In the genomic region with DNA sequence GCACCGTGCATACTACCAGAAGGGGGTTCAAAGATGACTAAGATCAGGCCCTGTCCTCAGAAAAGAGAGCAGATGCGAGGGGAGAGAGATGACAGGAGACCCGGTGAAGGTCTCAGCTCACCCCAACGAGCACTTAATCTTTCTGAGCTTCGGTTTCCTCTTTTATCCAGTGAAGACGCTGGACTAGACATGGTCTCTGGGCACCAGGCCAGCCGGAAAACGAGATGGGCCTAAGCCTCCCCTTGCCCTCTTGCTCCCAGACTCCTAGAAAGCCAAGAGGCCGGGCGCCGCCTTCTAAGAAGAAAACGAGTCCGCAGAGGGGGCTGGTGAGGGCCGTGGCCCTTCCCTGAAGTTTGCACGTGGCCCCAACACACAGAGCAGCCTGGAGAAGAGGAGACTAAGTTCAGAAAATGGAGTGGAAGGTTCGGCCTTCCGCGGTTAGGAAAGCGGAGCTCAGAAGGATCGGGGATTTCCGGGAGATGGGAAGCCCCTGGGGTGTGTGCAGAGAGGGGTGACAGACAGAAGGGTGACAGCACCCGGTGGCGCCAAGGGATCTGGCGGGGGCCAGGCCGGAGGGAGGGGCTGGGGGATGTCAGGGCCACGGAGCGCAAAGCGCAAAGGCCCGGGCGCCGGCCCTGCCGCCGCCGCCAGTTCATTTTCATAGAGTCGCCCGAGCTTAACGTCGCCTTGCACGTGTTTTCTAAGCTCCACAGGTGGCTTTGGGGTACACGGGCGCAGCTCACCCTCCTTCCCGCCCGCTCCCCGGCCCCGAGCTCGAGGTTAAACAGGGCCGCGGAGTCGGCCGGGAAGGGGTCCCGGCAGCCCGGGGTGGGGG, we compare ENCODE assay signal across 1 cellular context.
TF ChIP-seq lines count a peak whose summit lies in the region.

No MANE protein-coding gene starts in this region.

TF ChIP-seq in GM12878, 131 proteins besides CTCF, POLR2A, EP300 and RAD21:
- TF ChIP-seq TCF12 (IDR thresholded peaks at IDR 0.05; ENCODE audit: low read depth, low read length) (peak; percentile 20; the same call in 1 of the 2 replicates), CREB1 (IDR thresholded peaks at IDR 0.05; ENCODE audit: low read depth) (peak; percentile 75), ATF7 (IDR thresholded peaks at IDR 0.05; ENCODE audit: low read depth) (no peak), RB1 (IDR thresholded peaks at IDR 0.05; ENCODE audit: borderline replicate concordance) (peak; percentile 48; the same call in 1 of the 2 replicates), NR2F1 (conservative IDR thresholded peaks at IDR 0.05) (peak; percentile 41; the same call in 1 of the 2 replicates), MEF2B (IDR thresholded peaks at IDR 0.05; ENCODE audit: partially characterized antibody, poor library complexity, severe bottlenecking) (peak; percentile 34), RELA (IDR thresholded peaks at IDR 0.05; ENCODE audit: borderline replicate concordance, partially characterized antibody) (peak; percentile 85), NR2C1 (IDR thresholded peaks at IDR 0.05) (no peak), DPF2 (IDR thresholded peaks at IDR 0.05) (peak; percentile 32; the same call in 1 of the 2 replicates), TBL1XR1 (IDR thresholded peaks at IDR 0.05; ENCODE audit: low read depth, low read length) (0 out of 2 replicates have a peak, but pooled peaks have one; percentile 55), RUNX3 (IDR thresholded peaks at IDR 0.05; ENCODE audit: low read length) (peak; percentile 72), IKZF1 (conservative IDR thresholded peaks at IDR 0.05) (peak; percentile 68), BACH1 (IDR thresholded peaks at IDR 0.05; ENCODE audit: borderline replicate concordance) (no peak; the same call in 1 of the 2 replicates), HDGF (IDR thresholded peaks at IDR 0.05) (peak; percentile 54; the same call in 1 of the 2 replicates), MXI1 (IDR thresholded peaks at IDR 0.05; ENCODE audit: low read depth, low read length) (peak; percentile 81), GATAD2B (conservative IDR thresholded peaks at IDR 0.05; ENCODE audit: low read depth) (peak; percentile 27; the same call in 1 of the 2 replicates), NBN (IDR thresholded peaks at IDR 0.05) (peak; percentile 53), STAT3 (IDR thresholded peaks at IDR 0.05; ENCODE audit: low read depth, low read length) (no peak), LARP7 (IDR thresholded peaks at IDR 0.05) (0 out of 2 replicates have a peak, but pooled peaks have one; percentile 15), SMARCA5 (IDR thresholded peaks at IDR 0.05) (no peak), IKZF2 (IDR thresholded peaks at IDR 0.05) (peak; percentile 73; a peak in 3 of 4 replicates), JUNB (IDR thresholded peaks at IDR 0.05) (peak; percentile 32; the same call in 1 of the 2 replicates), BHLHE40 (IDR thresholded peaks at IDR 0.05; ENCODE audit: borderline replicate concordance in 1 of 2, low read depth in 2 of 2, low read length in 1 of 2) (peak; percentile 85 to 87), SIN3A (IDR thresholded peaks at IDR 0.05; ENCODE audit: low read depth, low read length) (peak; percentile 46; the same call in 1 of the 2 replicates), KAT2A (conservative IDR thresholded peaks at IDR 0.05; ENCODE audit: control insufficient read depth, low read depth, low read length) (no peak), MYC (IDR thresholded peaks at IDR 0.05; ENCODE audit: insufficient read depth, insufficient read length, insufficient replicate concordance, low read length, severe bottlenecking) (no peak), YY1 (IDR thresholded peaks at IDR 0.05; ENCODE audit: low read depth, low read length) (peak; percentile 53; the same call in 1 of the 2 replicates), TAF1 (IDR thresholded peaks at IDR 0.05; ENCODE audit: borderline replicate concordance, low read depth, low read length) (peak; percentile 56; the same call in 1 of the 2 replicates), EED (IDR thresholded peaks at IDR 0.05; ENCODE audit: low read depth) (peak; percentile 70), CREM (IDR thresholded peaks at IDR 0.05; ENCODE audit: low read depth) (0 out of 2 replicates have a peak, but pooled peaks have one; percentile 33)
- TF ChIP-seq, protein P1, sequence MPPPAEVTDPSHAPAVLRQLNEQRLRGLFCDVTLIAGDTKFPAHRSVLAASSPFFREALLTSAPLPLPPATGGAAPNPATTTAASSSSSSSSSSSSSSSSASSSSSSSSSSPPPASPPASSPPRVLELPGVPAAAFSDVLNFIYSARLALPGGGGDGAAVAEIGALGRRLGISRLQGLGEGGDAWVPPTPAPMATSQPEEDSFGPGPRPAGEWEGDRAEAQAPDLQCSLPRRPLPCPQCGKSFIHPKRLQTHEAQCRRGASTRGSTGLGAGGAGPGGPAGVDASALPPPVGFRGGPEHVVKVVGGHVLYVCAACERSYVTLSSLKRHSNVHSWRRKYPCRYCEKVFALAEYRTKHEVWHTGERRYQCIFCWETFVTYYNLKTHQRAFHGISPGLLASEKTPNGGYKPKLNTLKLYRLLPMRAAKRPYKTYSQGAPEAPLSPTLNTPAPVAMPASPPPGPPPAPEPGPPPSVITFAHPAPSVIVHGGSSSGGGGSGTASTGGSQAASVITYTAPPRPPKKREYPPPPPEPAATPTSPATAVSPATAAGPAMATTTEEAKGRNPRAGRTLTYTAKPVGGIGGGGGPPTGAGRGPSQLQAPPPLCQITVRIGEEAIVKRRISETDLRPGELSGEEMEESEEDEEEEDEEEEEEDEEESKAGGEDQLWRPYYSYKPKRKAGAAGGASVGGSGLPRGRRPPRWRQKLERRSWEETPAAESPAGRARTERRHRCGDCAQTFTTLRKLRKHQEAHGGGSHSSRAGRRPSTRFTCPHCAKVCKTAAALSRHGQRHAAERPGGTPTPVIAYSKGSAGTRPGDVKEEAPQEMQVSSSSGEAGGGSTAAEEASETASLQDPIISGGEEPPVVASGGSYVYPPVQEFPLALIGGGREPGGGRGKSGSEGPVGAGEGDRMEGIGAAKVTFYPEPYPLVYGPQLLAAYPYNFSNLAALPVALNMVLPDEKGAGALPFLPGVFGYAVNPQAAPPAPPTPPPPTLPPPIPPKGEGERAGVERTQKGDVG (CRISPR knock-in tag; IDR thresholded peaks at IDR 0.05): no peak
- TF ChIP-seq, protein P2, sequence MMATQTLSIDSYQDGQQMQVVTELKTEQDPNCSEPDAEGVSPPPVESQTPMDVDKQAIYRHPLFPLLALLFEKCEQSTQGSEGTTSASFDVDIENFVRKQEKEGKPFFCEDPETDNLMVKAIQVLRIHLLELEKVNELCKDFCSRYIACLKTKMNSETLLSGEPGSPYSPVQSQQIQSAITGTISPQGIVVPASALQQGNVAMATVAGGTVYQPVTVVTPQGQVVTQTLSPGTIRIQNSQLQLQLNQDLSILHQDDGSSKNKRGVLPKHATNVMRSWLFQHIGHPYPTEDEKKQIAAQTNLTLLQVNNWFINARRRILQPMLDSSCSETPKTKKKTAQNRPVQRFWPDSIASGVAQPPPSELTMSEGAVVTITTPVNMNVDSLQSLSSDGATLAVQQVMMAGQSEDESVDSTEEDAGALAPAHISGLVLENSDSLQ (IDR thresholded peaks at IDR 0.05): peak; percentile 79
- TF ChIP-seq, protein P3, sequence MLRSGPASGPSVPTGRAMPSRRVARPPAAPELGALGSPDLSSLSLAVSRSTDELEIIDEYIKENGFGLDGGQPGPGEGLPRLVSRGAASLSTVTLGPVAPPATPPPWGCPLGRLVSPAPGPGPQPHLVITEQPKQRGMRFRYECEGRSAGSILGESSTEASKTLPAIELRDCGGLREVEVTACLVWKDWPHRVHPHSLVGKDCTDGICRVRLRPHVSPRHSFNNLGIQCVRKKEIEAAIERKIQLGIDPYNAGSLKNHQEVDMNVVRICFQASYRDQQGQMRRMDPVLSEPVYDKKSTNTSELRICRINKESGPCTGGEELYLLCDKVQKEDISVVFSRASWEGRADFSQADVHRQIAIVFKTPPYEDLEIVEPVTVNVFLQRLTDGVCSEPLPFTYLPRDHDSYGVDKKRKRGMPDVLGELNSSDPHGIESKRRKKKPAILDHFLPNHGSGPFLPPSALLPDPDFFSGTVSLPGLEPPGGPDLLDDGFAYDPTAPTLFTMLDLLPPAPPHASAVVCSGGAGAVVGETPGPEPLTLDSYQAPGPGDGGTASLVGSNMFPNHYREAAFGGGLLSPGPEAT (IDR thresholded peaks at IDR 0.05; ENCODE audit: low read depth): peak; percentile 86
- TF ChIP-seq, protein P4, sequence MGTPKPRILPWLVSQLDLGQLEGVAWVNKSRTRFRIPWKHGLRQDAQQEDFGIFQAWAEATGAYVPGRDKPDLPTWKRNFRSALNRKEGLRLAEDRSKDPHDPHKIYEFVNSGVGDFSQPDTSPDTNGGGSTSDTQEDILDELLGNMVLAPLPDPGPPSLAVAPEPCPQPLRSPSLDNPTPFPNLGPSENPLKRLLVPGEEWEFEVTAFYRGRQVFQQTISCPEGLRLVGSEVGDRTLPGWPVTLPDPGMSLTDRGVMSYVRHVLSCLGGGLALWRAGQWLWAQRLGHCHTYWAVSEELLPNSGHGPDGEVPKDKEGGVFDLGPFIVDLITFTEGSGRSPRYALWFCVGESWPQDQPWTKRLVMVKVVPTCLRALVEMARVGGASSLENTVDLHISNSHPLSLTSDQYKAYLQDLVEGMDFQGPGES (IDR thresholded peaks at IDR 0.05): no peak
- TF ChIP-seq, protein P5, sequence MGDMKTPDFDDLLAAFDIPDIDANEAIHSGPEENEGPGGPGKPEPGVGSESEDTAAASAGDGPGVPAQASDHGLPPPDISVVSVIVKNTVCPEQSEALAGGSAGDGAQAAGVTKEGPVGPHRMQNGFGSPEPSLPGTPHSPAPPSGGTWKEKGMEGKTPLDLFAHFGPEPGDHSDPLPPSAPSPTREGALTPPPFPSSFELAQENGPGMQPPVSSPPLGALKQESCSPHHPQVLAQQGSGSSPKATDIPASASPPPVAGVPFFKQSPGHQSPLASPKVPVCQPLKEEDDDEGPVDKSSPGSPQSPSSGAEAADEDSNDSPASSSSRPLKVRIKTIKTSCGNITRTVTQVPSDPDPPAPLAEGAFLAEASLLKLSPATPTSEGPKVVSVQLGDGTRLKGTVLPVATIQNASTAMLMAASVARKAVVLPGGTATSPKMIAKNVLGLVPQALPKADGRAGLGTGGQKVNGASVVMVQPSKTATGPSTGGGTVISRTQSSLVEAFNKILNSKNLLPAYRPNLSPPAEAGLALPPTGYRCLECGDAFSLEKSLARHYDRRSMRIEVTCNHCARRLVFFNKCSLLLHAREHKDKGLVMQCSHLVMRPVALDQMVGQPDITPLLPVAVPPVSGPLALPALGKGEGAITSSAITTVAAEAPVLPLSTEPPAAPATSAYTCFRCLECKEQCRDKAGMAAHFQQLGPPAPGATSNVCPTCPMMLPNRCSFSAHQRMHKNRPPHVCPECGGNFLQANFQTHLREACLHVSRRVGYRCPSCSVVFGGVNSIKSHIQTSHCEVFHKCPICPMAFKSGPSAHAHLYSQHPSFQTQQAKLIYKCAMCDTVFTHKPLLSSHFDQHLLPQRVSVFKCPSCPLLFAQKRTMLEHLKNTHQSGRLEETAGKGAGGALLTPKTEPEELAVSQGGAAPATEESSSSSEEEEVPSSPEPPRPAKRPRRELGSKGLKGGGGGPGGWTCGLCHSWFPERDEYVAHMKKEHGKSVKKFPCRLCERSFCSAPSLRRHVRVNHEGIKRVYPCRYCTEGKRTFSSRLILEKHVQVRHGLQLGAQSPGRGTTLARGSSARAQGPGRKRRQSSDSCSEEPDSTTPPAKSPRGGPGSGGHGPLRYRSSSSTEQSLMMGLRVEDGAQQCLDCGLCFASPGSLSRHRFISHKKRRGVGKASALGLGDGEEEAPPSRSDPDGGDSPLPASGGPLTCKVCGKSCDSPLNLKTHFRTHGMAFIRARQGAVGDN (IDR thresholded peaks at IDR 0.05): no peak
- TF ChIP-seq, protein P6, sequence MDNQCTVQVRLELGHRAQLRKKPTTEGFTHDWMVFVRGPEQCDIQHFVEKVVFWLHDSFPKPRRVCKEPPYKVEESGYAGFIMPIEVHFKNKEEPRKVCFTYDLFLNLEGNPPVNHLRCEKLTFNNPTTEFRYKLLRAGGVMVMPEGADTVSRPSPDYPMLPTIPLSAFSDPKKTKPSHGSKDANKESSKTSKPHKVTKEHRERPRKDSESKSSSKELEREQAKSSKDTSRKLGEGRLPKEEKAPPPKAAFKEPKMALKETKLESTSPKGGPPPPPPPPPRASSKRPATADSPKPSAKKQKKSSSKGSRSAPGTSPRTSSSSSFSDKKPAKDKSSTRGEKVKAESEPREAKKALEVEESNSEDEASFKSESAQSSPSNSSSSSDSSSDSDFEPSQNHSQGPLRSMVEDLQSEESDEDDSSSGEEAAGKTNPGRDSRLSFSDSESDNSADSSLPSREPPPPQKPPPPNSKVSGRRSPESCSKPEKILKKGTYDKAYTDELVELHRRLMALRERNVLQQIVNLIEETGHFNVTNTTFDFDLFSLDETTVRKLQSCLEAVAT (IDR thresholded peaks at IDR 0.05): peak; percentile 46; the same call in 1 of the 2 replicates
- TF ChIP-seq, protein P7, sequence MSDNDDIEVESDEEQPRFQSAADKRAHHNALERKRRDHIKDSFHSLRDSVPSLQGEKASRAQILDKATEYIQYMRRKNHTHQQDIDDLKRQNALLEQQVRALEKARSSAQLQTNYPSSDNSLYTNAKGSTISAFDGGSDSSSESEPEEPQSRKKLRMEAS (IDR thresholded peaks at IDR 0.05; ENCODE audit: low read depth, low read length): peak; percentile 65; the same call in 1 of the 2 replicates
- TF ChIP-seq, protein P8, sequence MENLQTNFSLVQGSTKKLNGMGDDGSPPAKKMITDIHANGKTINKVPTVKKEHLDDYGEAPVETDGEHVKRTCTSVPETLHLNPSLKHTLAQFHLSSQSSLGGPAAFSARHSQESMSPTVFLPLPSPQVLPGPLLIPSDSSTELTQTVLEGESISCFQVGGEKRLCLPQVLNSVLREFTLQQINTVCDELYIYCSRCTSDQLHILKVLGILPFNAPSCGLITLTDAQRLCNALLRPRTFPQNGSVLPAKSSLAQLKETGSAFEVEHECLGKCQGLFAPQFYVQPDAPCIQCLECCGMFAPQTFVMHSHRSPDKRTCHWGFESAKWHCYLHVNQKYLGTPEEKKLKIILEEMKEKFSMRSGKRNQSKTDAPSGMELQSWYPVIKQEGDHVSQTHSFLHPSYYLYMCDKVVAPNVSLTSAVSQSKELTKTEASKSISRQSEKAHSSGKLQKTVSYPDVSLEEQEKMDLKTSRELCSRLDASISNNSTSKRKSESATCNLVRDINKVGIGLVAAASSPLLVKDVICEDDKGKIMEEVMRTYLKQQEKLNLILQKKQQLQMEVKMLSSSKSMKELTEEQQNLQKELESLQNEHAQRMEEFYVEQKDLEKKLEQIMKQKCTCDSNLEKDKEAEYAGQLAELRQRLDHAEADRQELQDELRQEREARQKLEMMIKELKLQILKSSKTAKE (IDR thresholded peaks at IDR 0.05; ENCODE audit: low read depth, poor library complexity, severe bottlenecking): peak; percentile 58
- TF ChIP-seq, protein P9, sequence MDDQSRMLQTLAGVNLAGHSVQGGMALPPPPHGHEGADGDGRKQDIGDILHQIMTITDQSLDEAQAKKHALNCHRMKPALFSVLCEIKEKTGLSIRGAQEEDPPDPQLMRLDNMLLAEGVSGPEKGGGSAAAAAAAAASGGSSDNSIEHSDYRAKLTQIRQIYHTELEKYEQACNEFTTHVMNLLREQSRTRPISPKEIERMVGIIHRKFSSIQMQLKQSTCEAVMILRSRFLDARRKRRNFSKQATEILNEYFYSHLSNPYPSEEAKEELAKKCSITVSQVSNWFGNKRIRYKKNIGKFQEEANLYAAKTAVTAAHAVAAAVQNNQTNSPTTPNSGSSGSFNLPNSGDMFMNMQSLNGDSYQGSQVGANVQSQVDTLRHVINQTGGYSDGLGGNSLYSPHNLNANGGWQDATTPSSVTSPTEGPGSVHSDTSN (IDR thresholded peaks at IDR 0.05; ENCODE audit: insufficient replicate concordance, low read depth, low read length): peak; percentile 5
